In the genomic region with DNA sequence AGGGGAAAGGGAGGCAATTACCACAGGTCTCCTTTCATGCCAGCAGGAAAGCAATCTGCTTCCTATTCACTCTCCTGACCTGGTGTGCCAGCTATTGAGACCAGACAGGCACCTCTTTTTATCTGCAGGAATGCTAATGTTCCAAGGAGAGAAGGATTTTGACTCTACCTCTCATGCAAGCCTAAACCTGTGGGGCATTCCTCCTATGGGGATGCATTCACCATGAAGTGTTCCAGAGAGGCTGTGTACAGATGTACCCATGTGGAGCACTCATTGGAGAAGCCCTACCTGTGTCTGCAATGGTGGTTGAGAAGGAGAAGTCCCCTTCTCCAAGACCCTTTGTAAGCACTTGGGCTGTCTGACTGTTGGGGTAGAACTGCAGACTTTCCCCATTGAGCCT, we compare ENCODE assay signal across 24 cellular contexts. TPM values are rescaled to one million over a fixed set of nuclear protein-coding genes. Genes with fewer than 3 reads are reported as not detected.
A peak's percentile ranks its signal among the peaks of the same experiment; 100 is the strongest.
DNase-seq lines count a peak whose midpoint lies in the region; ATAC-seq, FAIRE-seq and TF ChIP-seq lines count a peak whose summit lies in the region.
"Had no signal": no experiment of that assay in that cellular context is flagged by ENCODE, and none has a peak within 500 bp of the region (broad histone marks: within the 10 kb centered on the region; RNA-seq: fewer than 3 reads in every experiment).

No MANE protein-coding gene starts in this region.

- no peaks in the 10 kb centered on the region for H4K20me1 ChIP-seq in neural progenitor cell (ENCODE audit: low read depth)
- H4K20me1 ChIP-seq: BLaER1 treated with 17β-estradiol and CSF1 and Interleukin-3, amounts not matched to agents 10 nM and 100 nM had no signal

- no peaks in the 10 kb centered on the region for H3K4me1 Mint-ChIP-seq in neural progenitor cell
- H3K4me1 Mint-ChIP-seq in HFFc6 (ENCODE audit: low read depth) = no peaks in the 10 kb centered on the region; the same call in 1 of the 2 replicates
- H3K4me1 Mint-ChIP-seq: CD14-positive monocyte; CD8-positive, alpha-beta memory T cell had no signal

- no peak overlapping the region for H3K27ac Mint-ChIP-seq in neural progenitor cell
- H3K27ac Mint-ChIP-seq in HFFc6 = no peak overlapping the region
- H3K27ac Mint-ChIP-seq: CD14-positive monocyte; CD4-positive, alpha-beta T cell; CD8-positive, alpha-beta memory T cell had no signal

- no TSS peak for BruUV-seq in A673 (replicated peaks; lab: Mats Ljungman, UMichigan)

- DNase-seq in DMS 273 treated with DMSO at 0.1 percent for 48 hours (lab: John Stamatoyannopoulos, UW) (peak; percentile 57), DMS 273 (lab: John Stamatoyannopoulos, UW; ENCODE audit: unreplicated experiment) (no peak), bronchial epithelial cell (ENCODE audit: low read depth) (peak; percentile 66), neural progenitor cell (ENCODE audit: low spot score) (no peak), A673 (ENCODE audit: low spot score) (no peak), HFFc6 (no peak)
- DNase-seq: ACHN; AML-193; BE2C; CD4-positive, alpha-beta T cell; CD8-positive, alpha-beta memory T cell; DMS153; DND-41; GOT3 had no signal

- POLR2A ChIA-PET in A673 (lab: Charles Lee; ENCODE audit: low non-redundant PET) = no interaction called here

- no peak overlapping the region for H3K4me3 Mint-ChIP-seq in neural progenitor cell
- no peak overlapping the region for H3K4me3 Mint-ChIP-seq in HFFc6
- H3K4me3 Mint-ChIP-seq: CD14-positive monocyte; CD4-positive, alpha-beta T cell; CD8-positive, alpha-beta memory T cell had no signal

- peak overlapping the region; percentile 11 for H3K27ac ChIP-seq in neural progenitor cell
- no peak overlapping the region for H3K27ac ChIP-seq in A673 (ENCODE audit: low read depth, low read length, poor library complexity, severe bottlenecking)
- H3K27ac ChIP-seq: 22Rv1; BLaER1 treated with 17β-estradiol and CSF1 and Interleukin-3, amounts not matched to agents 10 nM and 100 nM had no signal

- no peak overlapping the region for H3K4me2 ChIP-seq in neural progenitor cell
- H3K4me2 ChIP-seq: BLaER1 treated with 17β-estradiol and CSF1 and Interleukin-3, amounts not matched to agents 10 nM and 100 nM had no signal

- no peaks in the 10 kb centered on the region for H3K27me3 ChIP-seq in bronchial epithelial cell (ENCODE audit: control insufficient read depth, insufficient read depth, low read length)
- no peaks in the 10 kb centered on the region for H3K27me3 ChIP-seq in neural progenitor cell
- H3K27me3 ChIP-seq in A673 (replicated peaks; ENCODE audit: insufficient read depth, low read depth, low read length, poor library complexity) = no peaks in the 10 kb centered on the region
- H3K27me3 ChIP-seq: BE2C; BLaER1 treated with 17β-estradiol and CSF1 and Interleukin-3, amounts not matched to agents 10 nM and 100 nM had no signal

- no peaks in the 10 kb centered on the region for H3F3A ChIP-seq in neural progenitor cell (ENCODE audit: low read depth)

- H3K9me3 ChIP-seq in neural progenitor cell (ENCODE audit: low read depth) = no peaks in the 10 kb centered on the region
- H3K9me3 ChIP-seq in A673 (ENCODE audit: low read depth, low read length, poor library complexity, severe bottlenecking) = no peaks in the 10 kb centered on the region
- H3K9me3 ChIP-seq: BE2C; BLaER1 treated with 17β-estradiol and CSF1 and Interleukin-3, amounts not matched to agents 10 nM and 100 nM; HAP-1 had no signal

- intact Hi-C loops in A673 (cut with micrococcal nuclease; ENCODE audit: unreplicated experiment) = no loop called here

- no peaks in the 10 kb centered on the region for H3K9me3 Mint-ChIP-seq in neural progenitor cell
- peaks cover 29% of the 10 kb centered on the region for H3K9me3 Mint-ChIP-seq in HFFc6

- no peak for TF ChIP-seq CTCF in bronchial epithelial cell (IDR thresholded peaks at IDR 0.05; ENCODE audit: insufficient read depth, low read length, severe bottlenecking)
- no peak for TF ChIP-seq CTCF in neural progenitor cell (IDR thresholded peaks at IDR 0.05)
- TF ChIP-seq CTCF in A673 (conservative IDR thresholded peaks at IDR 0.05; ENCODE audit: low read depth, low read length) = no peak
- no peak for TF ChIP-seq CTCF in HFFc6 (IDR thresholded peaks at IDR 0.05)

- no peak overlapping the region for H3K4me3 ChIP-seq in bronchial epithelial cell (ENCODE audit: low read depth, low read length)
- no peak overlapping the region for H3K4me3 ChIP-seq in neural progenitor cell
- no peak overlapping the region for H3K4me3 ChIP-seq in A673 (ENCODE audit: low read depth, low read length, poor library complexity, severe bottlenecking)
- H3K4me3 ChIP-seq: BLaER1 treated with 17β-estradiol and CSF1 and Interleukin-3, amounts not matched to agents 10 nM and 100 nM; HAP-1 had no signal

- H3K4me1 ChIP-seq in neural progenitor cell (peaks cover 10% of the 10 kb centered on the region), A673 (ENCODE audit: insufficient read depth, low read length, poor library complexity, severe bottlenecking) (no peaks in the 10 kb centered on the region)
- H3K4me1 ChIP-seq: BE2C; BLaER1 treated with 17β-estradiol and CSF1 and Interleukin-3, amounts not matched to agents 10 nM and 100 nM; HAP-1 had no signal

- CTCF ChIA-PET in A673 (lab: Charles Lee) = no interaction called here

- no peak overlapping the region for H3K9ac ChIP-seq in neural progenitor cell
- H3K9ac ChIP-seq: BLaER1 treated with 17β-estradiol and CSF1 and Interleukin-3, amounts not matched to agents 10 nM and 100 nM had no signal

- H3K79me2 ChIP-seq in neural progenitor cell (ENCODE audit: low read depth) = no peaks in the 10 kb centered on the region

- H2AFZ ChIP-seq in neural progenitor cell (replicated peaks) = no peak overlapping the region

- H3K36me3 Mint-ChIP-seq in neural progenitor cell = no peaks in the 10 kb centered on the region
- H3K36me3 Mint-ChIP-seq in HFFc6 (ENCODE audit: low read depth) = no peaks in the 10 kb centered on the region
- H3K36me3 Mint-ChIP-seq: CD14-positive monocyte; CD8-positive, alpha-beta memory T cell had no signal

- peak; percentile 73 for ATAC-seq in esophagus mucosa

- FAIRE-seq in bronchial epithelial cell (lab: Jason Lieb, UNC) = no peak
- FAIRE-seq: A204.1, D721Med, G401.6, GM12892, H54 had no signal

- H3K36me3 ChIP-seq in bronchial epithelial cell (ENCODE audit: control insufficient read depth, insufficient read depth, low read length) (no peaks in the 10 kb centered on the region), neural progenitor cell (no peaks in the 10 kb centered on the region), A673 (ENCODE audit: insufficient read depth, low read length, poor library complexity, severe bottlenecking) (no peaks in the 10 kb centered on the region)
- H3K36me3 ChIP-seq: BE2C; BLaER1 treated with 17β-estradiol and CSF1 and Interleukin-3, amounts not matched to agents 10 nM and 100 nM; HAP-1 had no signal

- H3K27me3 Mint-ChIP-seq in neural progenitor cell (ENCODE audit: insufficient read depth, low read depth) = peaks cover 2% of the 10 kb centered on the region
- no peaks in the 10 kb centered on the region for H3K27me3 Mint-ChIP-seq in HFFc6 (ENCODE audit: insufficient read depth)
- H3K27me3 Mint-ChIP-seq: CD4-positive, alpha-beta T cell; CD8-positive, alpha-beta memory T cell had no signal

RNA-seq across cellular contexts. Expression of a gene that starts 45.4 kb away (rescaled TPM):
- total RNA-seq in bronchial epithelial cell (0.26 and 1.1 TPM in 2 replicates), esophagus mucosa (4.9 TPM), neural progenitor cell (ENCODE audit: low replicate concordance) (7.8 and 13.8 TPM in 2 replicates), A673 (2021) (4.6 and 6.6 TPM in 2 replicates)
- 10 to 100 TPM in 4 of 6 experiments, 1 to 10 TPM in 2; 3.0 to 52.7 (median 47.5) TPM for total RNA-seq in HFFc6 (2021; fragmentation: NEBNext Ultra II Directional; extraction: Animal tissue kit (Norgen Biotek cat#: 25700))
- total RNA-seq: CD4-positive, alpha-beta T cell; CD8-positive, alpha-beta memory T cell had no signal

Comparison
In these comparisons a context has a peak if more than half of its experiments do, and no peak if none do; other contexts are left out.
1. DNase-seq: peak in DMS 273 treated with DMSO at 0.1 percent for 48 hours (single experiment) and bronchial epithelial cell (single experiment); none in DMS 273 (single experiment), neural progenitor cell (single experiment), A673 (single experiment) and HFFc6 (single experiment).